1 cellular context compared by ENCODE assay signal in the genomic region with DNA sequence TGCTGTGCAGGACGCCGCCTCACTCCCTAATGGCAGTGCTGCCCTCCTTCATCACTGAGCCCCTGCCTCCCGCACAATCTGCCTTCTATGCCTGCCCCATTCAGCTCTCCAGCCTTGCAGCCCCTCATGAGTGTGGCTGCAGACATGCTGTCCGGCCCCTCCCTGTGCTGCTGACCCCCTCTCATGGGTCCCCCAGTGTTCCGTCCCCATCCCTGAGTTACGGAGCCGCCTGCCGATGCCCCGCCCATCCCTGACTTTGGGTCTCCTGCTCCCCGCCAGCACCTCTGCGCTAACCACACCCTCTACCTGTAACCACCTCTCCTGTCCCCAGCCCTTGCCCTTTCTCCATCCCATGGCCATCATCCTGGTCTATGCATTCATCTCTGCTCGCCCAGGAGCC.
TF ChIP-seq lines count a peak whose summit lies in the region.

No MANE protein-coding gene starts in this region.

TF ChIP-seq in GM23338, 12 proteins besides CTCF, POLR2A, EP300 and RAD21 (continued from another document):
- TF ChIP-seq, protein P1, sequence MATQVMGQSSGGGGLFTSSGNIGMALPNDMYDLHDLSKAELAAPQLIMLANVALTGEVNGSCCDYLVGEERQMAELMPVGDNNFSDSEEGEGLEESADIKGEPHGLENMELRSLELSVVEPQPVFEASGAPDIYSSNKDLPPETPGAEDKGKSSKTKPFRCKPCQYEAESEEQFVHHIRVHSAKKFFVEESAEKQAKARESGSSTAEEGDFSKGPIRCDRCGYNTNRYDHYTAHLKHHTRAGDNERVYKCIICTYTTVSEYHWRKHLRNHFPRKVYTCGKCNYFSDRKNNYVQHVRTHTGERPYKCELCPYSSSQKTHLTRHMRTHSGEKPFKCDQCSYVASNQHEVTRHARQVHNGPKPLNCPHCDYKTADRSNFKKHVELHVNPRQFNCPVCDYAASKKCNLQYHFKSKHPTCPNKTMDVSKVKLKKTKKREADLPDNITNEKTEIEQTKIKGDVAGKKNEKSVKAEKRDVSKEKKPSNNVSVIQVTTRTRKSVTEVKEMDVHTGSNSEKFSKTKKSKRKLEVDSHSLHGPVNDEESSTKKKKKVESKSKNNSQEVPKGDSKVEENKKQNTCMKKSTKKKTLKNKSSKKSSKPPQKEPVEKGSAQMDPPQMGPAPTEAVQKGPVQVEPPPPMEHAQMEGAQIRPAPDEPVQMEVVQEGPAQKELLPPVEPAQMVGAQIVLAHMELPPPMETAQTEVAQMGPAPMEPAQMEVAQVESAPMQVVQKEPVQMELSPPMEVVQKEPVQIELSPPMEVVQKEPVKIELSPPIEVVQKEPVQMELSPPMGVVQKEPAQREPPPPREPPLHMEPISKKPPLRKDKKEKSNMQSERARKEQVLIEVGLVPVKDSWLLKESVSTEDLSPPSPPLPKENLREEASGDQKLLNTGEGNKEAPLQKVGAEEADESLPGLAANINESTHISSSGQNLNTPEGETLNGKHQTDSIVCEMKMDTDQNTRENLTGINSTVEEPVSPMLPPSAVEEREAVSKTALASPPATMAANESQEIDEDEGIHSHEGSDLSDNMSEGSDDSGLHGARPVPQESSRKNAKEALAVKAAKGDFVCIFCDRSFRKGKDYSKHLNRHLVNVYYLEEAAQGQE (IDR thresholded peaks at IDR 0.05; ENCODE audit: unreplicated experiment) = no peak
- TF ChIP-seq ZNF331 (CRISPR knock-in tag; IDR thresholded peaks at IDR 0.05; ENCODE audit: low read depth) = no peak
